ENCODE assay signal across 9 cellular contexts in genomic region chr4:101597204-101597603, GRCh38.
DNase-seq lines count a peak whose midpoint lies in the region; ATAC-seq lines count a peak whose summit lies in the region.
"Had no signal": no experiment of that assay in that cellular context is flagged by ENCODE, and none has a peak within 500 bp of the region (broad histone marks: within the 10 kb centered on the region; RNA-seq: fewer than 3 reads in every experiment).

No MANE protein-coding gene starts in this region.

- no peak overlapping the region for H3K27ac Mint-ChIP-seq in activated CD4-positive, alpha-beta memory T cell treated with anti-CD3 and anti-CD28 coated beads, Interleukin-2, amount 10 ng/mL, durations not matched to agents 7 days and 5 days

- H3K4me3 Mint-ChIP-seq in activated CD4-positive, alpha-beta memory T cell treated with anti-CD3 and anti-CD28 coated beads, Interleukin-2, amount 10 ng/mL, durations not matched to agents 7 days and 5 days = no peak overlapping the region

- POLR2A ChIA-PET in activated CD4-positive, alpha-beta memory T cell treated with anti-CD3 and anti-CD28 coated beads, Interleukin-2, amount 10 ng/mL, durations not matched to agents 7 days and 5 days (lab: Charles Lee) = no interaction called here

- H3K4me1 Mint-ChIP-seq in activated CD4-positive, alpha-beta memory T cell treated with anti-CD3 and anti-CD28 coated beads, Interleukin-2, amount 10 ng/mL, durations not matched to agents 7 days and 5 days = peaks cover 2% of the 10 kb centered on the region

- no peaks in the 10 kb centered on the region for H3K36me3 Mint-ChIP-seq in activated CD4-positive, alpha-beta memory T cell treated with anti-CD3 and anti-CD28 coated beads, Interleukin-2, amount 10 ng/mL, durations not matched to agents 7 days and 5 days (ENCODE audit: low read depth)

- H3K9me3 Mint-ChIP-seq in activated CD4-positive, alpha-beta memory T cell treated with anti-CD3 and anti-CD28 coated beads, Interleukin-2, amount 10 ng/mL, durations not matched to agents 7 days and 5 days = no peaks in the 10 kb centered on the region

- no peaks in the 10 kb centered on the region for H3K27me3 Mint-ChIP-seq in activated CD4-positive, alpha-beta memory T cell treated with anti-CD3 and anti-CD28 coated beads, Interleukin-2, amount 10 ng/mL, durations not matched to agents 7 days and 5 days

- CTCF ChIA-PET in activated CD4-positive, alpha-beta memory T cell treated with anti-CD3 and anti-CD28 coated beads, Interleukin-2, amount 10 ng/mL, durations not matched to agents 7 days and 5 days (lab: Charles Lee) = interaction anchor here (0.6 to 2.1 kb wide), 7 partner anchors 134 to 1504 kb away, joined by 3 to 17 read pairs (median 4); partner anchors contain the start of gene PPP3CA

- DNase-seq in activated gamma-delta T cell treated with Interleukin-2 at 50 U/mL for 16 hours (peak; percentile 31), activated gamma-delta T cell (lab: John Stamatoyannopoulos, UW) (no peak), cerebellar cortex (ENCODE audit: low spot score) (no peak), T1000 (lab: John Stamatoyannopoulos, UW) (no peak), mesenteric fat pad (ENCODE audit: low spot score) (no peak)
- peak; percentile 36 for DNase-seq in activated CD4-positive, alpha-beta memory T cell treated with anti-CD3 and anti-CD28 coated beads, Interleukin-2, amount 10 ng/mL, durations not matched to agents 7 days and 5 days
- DNase-seq in stimulated activated CD4-positive, alpha-beta T cell treated with anti-CD3 and anti-CD28 coated beads, TNF-alpha, amount 100 ng/mL, for 48 hours (ENCODE audit: low read depth in 3 of 3) = peak in 2 of 3 donors; percentile 7 to 16
- DNase-seq: C1 segment of cervical spinal cord had no signal

- peak; percentile 33 for ATAC-seq in HG03103 (IDR thresholded peaks at IDR 0.05; ENCODE audit: low read depth, unreplicated experiment)

Comparison
In these comparisons a context has a peak if more than half of its experiments do, and no peak if none do; other contexts are left out.
1. DNase-seq: peak in activated gamma-delta T cell treated with Interleukin-2 at 50 U/mL for 16 hours (single experiment), activated CD4-positive, alpha-beta memory T cell treated with anti-CD3 and anti-CD28 coated beads, Interleukin-2, amount 10 ng/mL, durations not matched to agents 7 days and 5 days (single experiment) and stimulated activated CD4-positive, alpha-beta T cell treated with anti-CD3 and anti-CD28 coated beads, TNF-alpha, amount 100 ng/mL, for 48 hours (2 of 3); none in activated gamma-delta T cell (single experiment), cerebellar cortex (single experiment), T1000 (single experiment) and mesenteric fat pad (single experiment).